1 cellular context compared by ENCODE assay signal in genomic region chr15:53059273-53060043, GRCh38.
A peak's percentile ranks its signal among the peaks of the same experiment; 100 is the strongest.
TF ChIP-seq lines count a peak whose summit lies in the region.

No MANE protein-coding gene starts in this region.

TF ChIP-seq in HepG2, 621 proteins besides CTCF, POLR2A, EP300 and RAD21 (continued from another document and continues in another):
- TF ChIP-seq ARID5B (CRISPR knock-in tag; IDR thresholded peaks at IDR 0.05) = peak; percentile 74
- no peak for TF ChIP-seq MTERF4 (CRISPR knock-in tag; IDR thresholded peaks at IDR 0.05)
- peak; percentile 66 for TF ChIP-seq NR2F2 (IDR thresholded peaks at IDR 0.05; ENCODE audit: borderline replicate concordance, low read depth)
- TF ChIP-seq ATF7-NPFF (CRISPR knock-in tag; IDR thresholded peaks at IDR 0.05; ENCODE audit: low read depth) = no peak
- peak; percentile 100 for TF ChIP-seq KAT2B (IDR thresholded peaks at IDR 0.05; ENCODE audit: borderline replicate concordance, low read depth, low read length)
- 0 out of 2 replicates have a peak, but pooled peaks have one; percentile 19 for TF ChIP-seq E2F1 (CRISPR knock-in tag; IDR thresholded peaks at IDR 0.05)
- TF ChIP-seq ZNF574 (CRISPR knock-in tag; IDR thresholded peaks at IDR 0.05) = no peak
- peak; percentile 63; the same call in 1 of the 2 replicates for TF ChIP-seq NCOR1 (IDR thresholded peaks at IDR 0.05; ENCODE audit: borderline replicate concordance, low read length)
- peak; percentile 81 for TF ChIP-seq RXRB (CRISPR knock-in tag; IDR thresholded peaks at IDR 0.05; ENCODE audit: borderline replicate concordance)
- no peak for TF ChIP-seq ZNF569 (CRISPR knock-in tag; IDR thresholded peaks at IDR 0.05; ENCODE audit: borderline replicate concordance)
- no peak for TF ChIP-seq SOX13 (IDR thresholded peaks at IDR 0.05)
- peak in 1 of 2 experiments; percentile 54; a peak in 2 of 4 replicates for TF ChIP-seq SOX13 (CRISPR knock-in tag; conservative IDR thresholded peaks at IDR 0.05 in 1 of 2, IDR thresholded peaks at IDR 0.05 in 1 of 2)
- TF ChIP-seq FOXJ3 (CRISPR knock-in tag; IDR thresholded peaks at IDR 0.05; ENCODE audit: borderline replicate concordance) = peak; percentile 72; the same call in 1 of the 2 replicates
- no peak for TF ChIP-seq SOX6 (IDR thresholded peaks at IDR 0.05)
- TF ChIP-seq SOX6 (CRISPR knock-in tag; IDR thresholded peaks at IDR 0.05) = peak; percentile 84
- no peak for TF ChIP-seq RORA (CRISPR knock-in tag; IDR thresholded peaks at IDR 0.05)
- TF ChIP-seq ZNF609 (CRISPR knock-in tag; IDR thresholded peaks at IDR 0.05; ENCODE audit: borderline replicate concordance) = peak; percentile 50; the same call in 1 of the 2 replicates
- TF ChIP-seq ZNF639 (CRISPR knock-in tag; conservative IDR thresholded peaks at IDR 0.05) = no peak
- peak; percentile 94 for TF ChIP-seq NR2C2 (CRISPR knock-in tag; IDR thresholded peaks at IDR 0.05; ENCODE audit: borderline replicate concordance)
- TF ChIP-seq ZNF354B (CRISPR knock-in tag; IDR thresholded peaks at IDR 0.05) = no peak
- peak; percentile 73 for TF ChIP-seq ZMYM4 (CRISPR knock-in tag; IDR thresholded peaks at IDR 0.05)
- 0 out of 2 replicates have a peak, but pooled peaks have one; percentile 44 for TF ChIP-seq GFI1 (CRISPR knock-in tag; IDR thresholded peaks at IDR 0.05; ENCODE audit: borderline replicate concordance)
- TF ChIP-seq ZGPAT (CRISPR knock-in tag; IDR thresholded peaks at IDR 0.05) = peak; percentile 23; the same call in 1 of the 2 replicates
- no peak for TF ChIP-seq TCF12 (IDR thresholded peaks at IDR 0.05)
- 0 out of 2 replicates have a peak, but pooled peaks have one; percentile 24 for TF ChIP-seq TCF12 (CRISPR knock-in tag; IDR thresholded peaks at IDR 0.05)
- peak; percentile 43; the same call in 1 of the 2 replicates for TF ChIP-seq ZNF512B (CRISPR knock-in tag; IDR thresholded peaks at IDR 0.05; ENCODE audit: borderline replicate concordance)
- TF ChIP-seq ZNF101 (CRISPR knock-in tag; IDR thresholded peaks at IDR 0.05; ENCODE audit: borderline replicate concordance, low read depth) = no peak
- TF ChIP-seq ZMYM2 (CRISPR knock-in tag; IDR thresholded peaks at IDR 0.05) = 0 out of 2 replicates have a peak, but pooled peaks have one; percentile 45
- TF ChIP-seq ZNF367 (CRISPR knock-in tag; IDR thresholded peaks at IDR 0.05; ENCODE audit: borderline replicate concordance) = no peak
